In the genomic region with DNA sequence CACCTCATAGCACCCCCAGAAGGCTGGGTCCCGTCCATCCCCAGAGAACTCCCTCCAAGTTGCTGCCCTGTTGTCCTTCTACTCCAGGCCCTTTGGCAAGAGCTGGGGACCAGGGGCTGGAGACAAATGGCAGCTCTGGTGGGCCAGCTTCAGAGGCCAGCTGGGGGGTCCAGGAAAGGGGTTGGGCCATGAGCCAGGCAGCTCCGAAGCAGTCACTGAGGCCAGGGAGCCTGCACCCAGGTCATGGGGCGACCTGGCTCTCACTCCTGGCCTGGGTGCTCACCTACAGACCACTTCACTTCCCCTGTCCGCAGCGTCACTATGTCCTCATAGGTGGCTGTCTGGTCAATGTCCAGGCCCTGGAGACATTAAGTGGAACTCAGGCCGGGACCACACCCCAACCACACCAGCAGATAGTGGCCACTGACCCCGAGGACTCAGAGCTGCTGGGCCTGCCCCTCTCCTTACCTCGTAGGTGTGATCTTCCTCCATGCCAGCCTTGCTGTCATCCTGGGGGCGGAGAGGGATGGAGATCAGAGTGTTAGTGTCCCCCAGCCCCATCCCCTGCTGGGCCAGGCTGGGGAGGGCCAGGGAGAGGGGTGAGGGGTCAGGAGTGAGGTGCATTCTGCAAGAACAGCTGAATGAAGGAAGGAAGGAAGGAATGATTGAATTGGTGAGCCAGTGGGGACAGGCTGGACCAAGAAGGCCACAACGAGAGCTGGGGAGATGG, we compare ENCODE assay signal across 21 cellular contexts. TPM values are rescaled to one million over a fixed set of nuclear protein-coding genes. Genes with fewer than 3 reads are reported as not detected.
DNase-seq lines count a peak whose midpoint lies in the region; ATAC-seq, FAIRE-seq and TF ChIP-seq lines count a peak whose summit lies in the region.
"Had no signal": no experiment of that assay in that cellular context is flagged by ENCODE, and none has a peak within 500 bp of the region (broad histone marks: within the 10 kb centered on the region; RNA-seq: fewer than 3 reads in every experiment).

No MANE protein-coding gene starts in this region.

- H3K9me3 Mint-ChIP-seq in stimulated activated naive CD8-positive, alpha-beta T cell treated with anti-CD3 and anti-CD28 coated beads, Interleukin-15, Interleukin-2, amounts not matched to agents 100 ng/mL and 50 ng/mL, for 24 hours = no peaks in the 10 kb centered on the region
- H3K9me3 Mint-ChIP-seq in activated T-helper 1 cell treated with anti-CD3 and anti-CD28 coated beads, Interleukin-12 subunit alpha, Interleukin-12 subunit beta, Interleukin-2, Interleukin-4 antibody, amounts not matched to agents 30 ng/mL and 10 ng/mL and 1 ng/mL, durations not matched to agents 14 hours and 24 hours and 36 hours = no peaks in the 10 kb centered on the region
- H3K9me3 Mint-ChIP-seq: CD4-positive, CD25-positive, alpha-beta regulatory T cell; nephron had no signal

- no peaks in the 10 kb centered on the region for H3K27me3 Mint-ChIP-seq in stimulated activated naive CD8-positive, alpha-beta T cell treated with anti-CD3 and anti-CD28 coated beads, Interleukin-15, Interleukin-2, amounts not matched to agents 100 ng/mL and 50 ng/mL, for 24 hours
- H3K27me3 Mint-ChIP-seq in activated T-helper 1 cell treated with anti-CD3 and anti-CD28 coated beads, Interleukin-12 subunit alpha, Interleukin-12 subunit beta, Interleukin-2, Interleukin-4 antibody, amounts not matched to agents 30 ng/mL and 10 ng/mL and 1 ng/mL, durations not matched to agents 14 hours and 24 hours and 36 hours (ENCODE audit: insufficient read depth) = peaks cover 2% of the 10 kb centered on the region
- H3K27me3 Mint-ChIP-seq: CD4-positive, CD25-positive, alpha-beta regulatory T cell had no signal

- H3K36me3 Mint-ChIP-seq in stimulated activated naive CD8-positive, alpha-beta T cell treated with anti-CD3 and anti-CD28 coated beads, Interleukin-15, Interleukin-2, amounts not matched to agents 100 ng/mL and 50 ng/mL, for 24 hours (ENCODE audit: low read depth) = no peaks in the 10 kb centered on the region
- peaks cover 9% of the 10 kb centered on the region for H3K36me3 Mint-ChIP-seq in activated T-helper 1 cell treated with anti-CD3 and anti-CD28 coated beads, Interleukin-12 subunit alpha, Interleukin-12 subunit beta, Interleukin-2, Interleukin-4 antibody, amounts not matched to agents 30 ng/mL and 10 ng/mL and 1 ng/mL, durations not matched to agents 14 hours and 24 hours and 36 hours (ENCODE audit: low read depth)
- H3K36me3 Mint-ChIP-seq: CD4-positive, CD25-positive, alpha-beta regulatory T cell had no signal

- H3K27ac Mint-ChIP-seq in stimulated activated naive CD8-positive, alpha-beta T cell treated with anti-CD3 and anti-CD28 coated beads, Interleukin-15, Interleukin-2, amounts not matched to agents 100 ng/mL and 50 ng/mL, for 24 hours = no peak overlapping the region
- H3K27ac Mint-ChIP-seq in activated T-helper 1 cell treated with anti-CD3 and anti-CD28 coated beads, Interleukin-12 subunit alpha, Interleukin-12 subunit beta, Interleukin-2, Interleukin-4 antibody, amounts not matched to agents 30 ng/mL and 10 ng/mL and 1 ng/mL, durations not matched to agents 14 hours and 24 hours and 36 hours = no peak overlapping the region
- H3K27ac Mint-ChIP-seq: nephron had no signal

- H3K4me1 Mint-ChIP-seq in stimulated activated naive CD8-positive, alpha-beta T cell treated with anti-CD3 and anti-CD28 coated beads, Interleukin-15, Interleukin-2, amounts not matched to agents 100 ng/mL and 50 ng/mL, for 24 hours (ENCODE audit: low read depth) = peaks cover 28% of the 10 kb centered on the region
- H3K4me1 Mint-ChIP-seq in activated T-helper 1 cell treated with anti-CD3 and anti-CD28 coated beads, Interleukin-12 subunit alpha, Interleukin-12 subunit beta, Interleukin-2, Interleukin-4 antibody, amounts not matched to agents 30 ng/mL and 10 ng/mL and 1 ng/mL, durations not matched to agents 14 hours and 24 hours and 36 hours (ENCODE audit: low read depth) = peaks cover 17% of the 10 kb centered on the region
- H3K4me1 Mint-ChIP-seq: nephron had no signal

- no peak for TF ChIP-seq POLR2A in GM12891 (IDR thresholded peaks at IDR 0.05; ENCODE audit: low read depth, low read length)

- H3K4me3 Mint-ChIP-seq in stimulated activated naive CD8-positive, alpha-beta T cell treated with anti-CD3 and anti-CD28 coated beads, Interleukin-15, Interleukin-2, amounts not matched to agents 100 ng/mL and 50 ng/mL, for 24 hours = peak overlapping the region; percentile 42
- peak overlapping the region; percentile 22 for H3K4me3 Mint-ChIP-seq in activated T-helper 1 cell treated with anti-CD3 and anti-CD28 coated beads, Interleukin-12 subunit alpha, Interleukin-12 subunit beta, Interleukin-2, Interleukin-4 antibody, amounts not matched to agents 30 ng/mL and 10 ng/mL and 1 ng/mL, durations not matched to agents 14 hours and 24 hours and 36 hours
- H3K4me3 Mint-ChIP-seq: nephron had no signal

- intact Hi-C loops in activated T-helper 1 cell treated with anti-CD3 and anti-CD28 coated beads, Interleukin-12 subunit alpha, Interleukin-12 subunit beta, Interleukin-2, Interleukin-4 antibody, amounts not matched to agents 30 ng/mL and 10 ng/mL and 1 ng/mL, durations not matched to agents 14 hours and 24 hours and 36 hours (cut with micrococcal nuclease) = no loop called here

- DNase-seq in stimulated activated naive CD8-positive, alpha-beta T cell treated with anti-CD3 and anti-CD28 coated beads, Interleukin-15, Interleukin-2, amounts not matched to agents 100 U/mL and 50 U/mL, for 24 hours = no peak
- DNase-seq in activated T-helper 1 cell treated with anti-CD3 and anti-CD28 coated beads, Interleukin-12 subunit alpha, Interleukin-12 subunit beta, Interleukin-2, Interleukin-4 antibody, amounts not matched to agents 30 ng/mL and 10 ng/mL and 1 ng/mL, durations not matched to agents 14 hours and 24 hours and 36 hours (ENCODE audit: low spot score) = no peak
- DNase-seq in GM12891 (ENCODE audit: insufficient read length, low spot score) (no peak), COR-L47 (lab: John Stamatoyannopoulos, UW) (no peak)
- DNase-seq: activated CD8-positive, alpha-beta memory T cell treated with anti-CD3 and anti-CD28 coated beads, Interleukin-2, amount 50 U/mL, for 4 hours; CD4-positive, CD25-positive, alpha-beta regulatory T cell; cortex of kidney; glutamatergic neuron; NCI-H1694; NCI-H2171 treated with DMSO at 0.1 percent for 48 hours; NCI-H69; SW 1271 had no signal

- no peak for ATAC-seq in stimulated activated naive CD8-positive, alpha-beta T cell treated with anti-CD3 and anti-CD28 coated beads, Interleukin-15, Interleukin-2, amounts not matched to agents 100 U/mL and 50 U/mL, for 24 hours
- no peak for ATAC-seq in HG02623 (IDR thresholded peaks at IDR 0.05; ENCODE audit: unreplicated experiment)
- ATAC-seq: sciatic nerve had no signal

- no peak for FAIRE-seq in GM12891 (lab: Jason Lieb, UNC)
- FAIRE-seq: endometrium, H1 had no signal

TF ChIP-seq in GM12891, 5 proteins besides CTCF, POLR2A, EP300 and RAD21:
- TF ChIP-seq PAX5 (IDR thresholded peaks at IDR 0.05; ENCODE audit: insufficient read depth, low read length, severe bottlenecking) (no peak), SPI1 (IDR thresholded peaks at IDR 0.05; ENCODE audit: low read depth, low read length) (no peak), TAF1 (IDR thresholded peaks at IDR 0.05; ENCODE audit: low read depth, low read length) (no peak), POU2F2 (IDR thresholded peaks at IDR 0.05; ENCODE audit: low read depth, low read length) (no peak), POLR2AphosphoS5 (IDR thresholded peaks at IDR 0.05; ENCODE audit: low read depth, low read length) (no peak)

RNA-seq across cellular contexts. Expression of gene CD79B, which starts 3.0 kb away (rescaled TPM):
- 28.9 and 31.8 TPM in 2 replicates for total RNA-seq in activated T-helper 1 cell treated with anti-CD3 and anti-CD28 coated beads, Interleukin-12 subunit alpha, Interleukin-12 subunit beta, Interleukin-2, Interleukin-4 antibody, amounts not matched to agents 30 ng/mL and 10 ng/mL and 1 ng/mL, durations not matched to agents 14 hours and 24 hours and 36 hours
- polyA plus RNA-seq in GM12891 (2012; ENCODE audit: low read depth, missing spikeins) = 62.7 TPM
- polyA plus RNA-seq: AG04450 had no signal

RNA-seq across cellular contexts. Expression of gene GH1, which starts 10.5 kb away (rescaled TPM):
- not detected in 2 replicates for total RNA-seq in activated T-helper 1 cell treated with anti-CD3 and anti-CD28 coated beads, Interleukin-12 subunit alpha, Interleukin-12 subunit beta, Interleukin-2, Interleukin-4 antibody, amounts not matched to agents 30 ng/mL and 10 ng/mL and 1 ng/mL, durations not matched to agents 14 hours and 24 hours and 36 hours
- 0.17 TPM for polyA plus RNA-seq in GM12891 (2012; ENCODE audit: low read depth, missing spikeins)
- total RNA-seq: CD4-positive, CD25-positive, alpha-beta regulatory T cell; H1; sciatic nerve; thoracic aorta had no signal
- polyA plus RNA-seq: adipose tissue, AG04450 had no signal

RNA-seq across cellular contexts. Expression of gene CSHL1, which starts 18.1 kb away (rescaled TPM):
- total RNA-seq in activated T-helper 1 cell treated with anti-CD3 and anti-CD28 coated beads, Interleukin-12 subunit alpha, Interleukin-12 subunit beta, Interleukin-2, Interleukin-4 antibody, amounts not matched to agents 30 ng/mL and 10 ng/mL and 1 ng/mL, durations not matched to agents 14 hours and 24 hours and 36 hours = not detected in 2 replicates
- polyA plus RNA-seq in GM12891 (2012; ENCODE audit: low read depth, missing spikeins) = not detected
- total RNA-seq: CD4-positive, CD25-positive, alpha-beta regulatory T cell; H1; sciatic nerve; thoracic aorta had no signal
- polyA plus RNA-seq: adipose tissue; AG04450; CD4-positive, CD25-positive, alpha-beta regulatory T cell; H1 had no signal

RNA-seq across cellular contexts. Expression of gene CSH1, which starts 32.8 kb away (rescaled TPM):
- not detected in 2 replicates for total RNA-seq in activated T-helper 1 cell treated with anti-CD3 and anti-CD28 coated beads, Interleukin-12 subunit alpha, Interleukin-12 subunit beta, Interleukin-2, Interleukin-4 antibody, amounts not matched to agents 30 ng/mL and 10 ng/mL and 1 ng/mL, durations not matched to agents 14 hours and 24 hours and 36 hours
- not detected for polyA plus RNA-seq in GM12891 (2012; ENCODE audit: low read depth, missing spikeins)
- total RNA-seq: H1, sciatic nerve, thoracic aorta had no signal
- polyA plus RNA-seq: adipose tissue; AG04450; CD4-positive, CD25-positive, alpha-beta regulatory T cell had no signal

RNA-seq across cellular contexts. Expression of gene SCN4A, which starts 43.6 kb away (rescaled TPM):
- 0.13 and 0.22 TPM in 2 replicates for total RNA-seq in activated T-helper 1 cell treated with anti-CD3 and anti-CD28 coated beads, Interleukin-12 subunit alpha, Interleukin-12 subunit beta, Interleukin-2, Interleukin-4 antibody, amounts not matched to agents 30 ng/mL and 10 ng/mL and 1 ng/mL, durations not matched to agents 14 hours and 24 hours and 36 hours
- polyA plus RNA-seq in GM12891 (2012; ENCODE audit: low read depth, missing spikeins) = 0.19 TPM
- total RNA-seq: CD4-positive, CD25-positive, alpha-beta regulatory T cell had no signal
- polyA plus RNA-seq: CD4-positive, CD25-positive, alpha-beta regulatory T cell had no signal
